9 cellular contexts compared by ENCODE assay signal in genomic region chr1:10378071-10378841, GRCh38. TPM values are rescaled to one million over a fixed set of nuclear protein-coding genes. Genes with fewer than 3 reads are reported as not detected.
A peak's percentile ranks its signal among the peaks of the same experiment; 100 is the strongest.
DNase-seq lines count a peak whose midpoint lies in the region; ATAC-seq, FAIRE-seq and TF ChIP-seq lines count a peak whose summit lies in the region.
"Had no signal": no experiment of that assay in that cellular context is flagged by ENCODE, and none has a peak within 500 bp of the region (broad histone marks: within the 10 kb centered on the region; RNA-seq: fewer than 3 reads in every experiment).

No MANE protein-coding gene starts in this region.

- peak; percentile 67 for FAIRE-seq in keratinocyte (lab: Jason Lieb, UNC)

- H3K4me1 ChIP-seq in Karpas-422 (ENCODE audit: low read length): peaks cover 5% of the 10 kb centered on the region; the same call in 1 of the 2 replicates
- peaks cover 6% of the 10 kb centered on the region for H3K4me1 ChIP-seq in keratinocyte (ENCODE audit: control insufficient read depth, extremely low read depth, insufficient read depth, low read length)

- H3K9ac ChIP-seq in Karpas-422 (ENCODE audit: low read length) (0 out of 2 replicates have a peak overlapping the region, but pooled peaks have one; percentile 30), keratinocyte (ENCODE audit: control insufficient read depth, extremely low read depth, insufficient read depth, low read length) (peak overlapping the region; percentile 13)

- TF ChIP-seq CTCF in astrocyte of the cerebellum (IDR thresholded peaks at IDR 0.05; ENCODE audit: low read depth, low read length, missing control alignments): no peak
- no peak for TF ChIP-seq CTCF in keratinocyte (optimal IDR thresholded peaks at IDR 0.05 in 1 of 3, IDR thresholded peaks at IDR 0.05 in 1 of 3, conservative IDR thresholded peaks at IDR 0.05 in 1 of 3; ENCODE audit: extremely low read depth in 1 of 3, insufficient read depth in 2 of 3, low read length in 3 of 3)

- no peaks in the 10 kb centered on the region for H3K79me2 ChIP-seq in Karpas-422 (ENCODE audit: low read length)
- no peaks in the 10 kb centered on the region for H3K79me2 ChIP-seq in keratinocyte (ENCODE audit: control insufficient read depth, insufficient read depth, low read length)

- H3K9me2 ChIP-seq in Karpas-422 (replicated peaks; ENCODE audit: insufficient read depth, low read length): no peaks in the 10 kb centered on the region

- dilution Hi-C loops in keratinocyte (cut with MboI; ENCODE audit: extremely low pct_ligation_motif_present, low sequenced_read_pairs): no loop called here

- H3K36me3 ChIP-seq in Karpas-422 (ENCODE audit: insufficient read depth, low read length): no peaks in the 10 kb centered on the region
- H3K36me3 ChIP-seq in keratinocyte (ENCODE audit: control insufficient read depth in 2 of 2, extremely low read depth in 1 of 2, insufficient read depth in 2 of 2, low read length in 2 of 2): peaks cover 0 to 13% of the 10 kb centered on the region in 2 experiments

- in situ Hi-C loops in astrocyte of the cerebellum (cut with HindIII; ENCODE audit: low sequenced_read_pairs): no loop called here

- H4K20me1 ChIP-seq in Karpas-422 (ENCODE audit: insufficient read depth, low read depth, low read length): no peaks in the 10 kb centered on the region
- H4K20me1 ChIP-seq in keratinocyte (ENCODE audit: control insufficient read depth, extremely low read depth, insufficient read depth, low read length): no peaks in the 10 kb centered on the region

- no peak for ATAC-seq in HG03342 (IDR thresholded peaks at IDR 0.05; ENCODE audit: unreplicated experiment)

- H2AFZ ChIP-seq in Karpas-422 (ENCODE audit: low read length): peak overlapping the region; percentile 51; the same call in 1 of the 2 replicates
- H2AFZ ChIP-seq in keratinocyte (ENCODE audit: control insufficient read depth, low read length): no peak overlapping the region

- no peaks in the 10 kb centered on the region for H3K27me3 ChIP-seq in Karpas-422 (ENCODE audit: low read length)
- no peaks in the 10 kb centered on the region for H3K27me3 ChIP-seq in keratinocyte (ENCODE audit: control insufficient read depth, extremely low read depth, insufficient read depth, low read length)
- H3K27me3 ChIP-seq: vagina had no signal

- H3K9me3 ChIP-seq in Karpas-422 (ENCODE audit: low read length) (no peaks in the 10 kb centered on the region), keratinocyte (ENCODE audit: control insufficient read depth, low read depth, low read length) (no peaks in the 10 kb centered on the region)
- H3K9me3 ChIP-seq: vagina had no signal

- H3K27ac ChIP-seq in Karpas-422 (ENCODE audit: low read length) (no peak overlapping the region), keratinocyte (ENCODE audit: control insufficient read depth, insufficient read depth, low read length) (peak overlapping the region; percentile 38), substantia nigra (ENCODE audit: low read depth, low read length, poor library complexity, severe bottlenecking) (peak overlapping the region; percentile 62)
- H3K27ac ChIP-seq: vagina had no signal

- DNase-seq in Karpas-422 (peak; percentile 53), astrocyte of the cerebellum (ENCODE audit: low read depth) (peak; percentile 43), keratinocyte (ENCODE audit: low read depth, low spot score) (no peak), substantia nigra (lab: John Stamatoyannopoulos, UW) (peak in 23 of 49 donors; percentile 8 to 69 (median 19)), NCI-H1436 (lab: John Stamatoyannopoulos, UW) (no peak), midbrain (lab: John Stamatoyannopoulos, UW) (no peak), GM03348 (ENCODE audit: low spot score) (no peak)

- no peak overlapping the region for H3K4me2 ChIP-seq in Karpas-422 (ENCODE audit: low read depth, low read length, poor library complexity, severe bottlenecking)
- no peak overlapping the region for H3K4me2 ChIP-seq in keratinocyte (ENCODE audit: control insufficient read depth, extremely low read depth, insufficient read depth, low read depth, low read length)

- H3K4me3 ChIP-seq in Karpas-422 (ENCODE audit: low read length) (no peak overlapping the region), astrocyte of the cerebellum (ENCODE audit: low read depth, low read length) (no peak overlapping the region), keratinocyte (ENCODE audit: control insufficient read depth in 2 of 3, extremely low read depth in 1 of 3, insufficient read depth in 2 of 3, low read depth in 1 of 3, low read length in 3 of 3) (no peak overlapping the region)
- H3K4me3 ChIP-seq: vagina had no signal

- no peaks in the 10 kb centered on the region for H3K9me1 ChIP-seq in keratinocyte (ENCODE audit: control insufficient read depth, extremely low read depth, insufficient read depth, low read length)

RNA-seq across cellular contexts. Expression of gene PGD, which starts 20.6 kb away (rescaled TPM):
- 65.3 and 78.8 TPM in 2 replicates for total RNA-seq in Karpas-422 (2014; rRNA removed; shearing (Covaris generic); ENCODE audit: low replicate concordance)
- 67.2 to 104 TPM (median 79.1 TPM) in 3 replicates for polyA plus RNA-seq in keratinocyte
- polyA plus RNA-seq in keratinocyte (2011; ENCODE audit: low read depth): 68.5 TPM
- polyA plus RNA-seq in keratinocyte (2011; cell fraction: cytosol; rRNA removed): 63.1 and 79.2 TPM in 2 replicates
- 76.3 and 82.2 TPM in 2 replicates for polyA plus RNA-seq in keratinocyte (2011; cell fraction: nucleus; rRNA removed)
- 53.6 and 220 TPM in 2 replicates for polyA plus RNA-seq in keratinocyte (2012; ENCODE audit: low replicate concordance)
- 115 to 139 TPM (median 134 TPM) in 3 replicates for polyA minus RNA-seq in keratinocyte
- 69.6 TPM for polyA minus RNA-seq in keratinocyte (2011; cell fraction: cytosol; rRNA and poly(A)+ RNA removed)
- polyA minus RNA-seq in keratinocyte (2011; cell fraction: nucleus; rRNA and poly(A)+ RNA removed): 37.8 and 47.8 TPM in 2 replicates

RNA-seq across cellular contexts. Expression of gene CENPS, which starts 52.0 kb away (rescaled TPM):
- 10.6 and 19.8 TPM in 2 replicates for total RNA-seq in Karpas-422 (2014; rRNA removed; shearing (Covaris generic); ENCODE audit: low replicate concordance)
- polyA plus RNA-seq in keratinocyte: 4.6 to 13.3 TPM (median 10.3 TPM) in 3 replicates
- polyA plus RNA-seq in keratinocyte (2011; ENCODE audit: low read depth): 6.6 TPM
- polyA plus RNA-seq in keratinocyte (2011; cell fraction: cytosol; rRNA removed): 8.5 and 9.2 TPM in 2 replicates
- polyA plus RNA-seq in keratinocyte (2011; cell fraction: nucleus; rRNA removed): 2.7 and 4.3 TPM in 2 replicates
- polyA plus RNA-seq in keratinocyte (2012; ENCODE audit: low replicate concordance): 6.8 and 19.8 TPM in 2 replicates
- polyA minus RNA-seq in keratinocyte: 1.6 to 4.4 TPM (median 2.6 TPM) in 3 replicates
- polyA minus RNA-seq in keratinocyte (2011; cell fraction: cytosol; rRNA and poly(A)+ RNA removed): 4.6 TPM
- 1.3 and 1.6 TPM in 2 replicates for polyA minus RNA-seq in keratinocyte (2011; cell fraction: nucleus; rRNA and poly(A)+ RNA removed)

Comparison
In these comparisons a context has a peak if more than half of its experiments do, and no peak if none do; other contexts are left out.
1. DNase-seq: peak in Karpas-422 (single experiment) and astrocyte of the cerebellum (single experiment); none in keratinocyte (single experiment), NCI-H1436 (single experiment), midbrain (single experiment) and GM03348 (single experiment).